ENCODE assay signal across 18 cellular contexts in genomic region chr22:17789379-17790200, GRCh38. TPM values are rescaled to one million over a fixed set of nuclear protein-coding genes. Genes with fewer than 3 reads are reported as not detected.
DNase-seq lines count a peak whose midpoint lies in the region; ATAC-seq lines count a peak whose summit lies in the region.
"Had no signal": no experiment of that assay in that cellular context is flagged by ENCODE, and none has a peak within 500 bp of the region (broad histone marks: within the 10 kb centered on the region; RNA-seq: fewer than 3 reads in every experiment).

No MANE protein-coding gene starts in this region.

- no peaks in the 10 kb centered on the region for H3K4me1 Mint-ChIP-seq in activated CD4-positive, alpha-beta memory T cell treated with anti-CD3 and anti-CD28 coated beads, Interleukin-2, amount 10 ng/mL, durations not matched to agents 7 days and 5 days
- H3K4me1 Mint-ChIP-seq: CD4-positive, CD25-positive, alpha-beta regulatory T cell had no signal

- H3K9me3 Mint-ChIP-seq in activated CD4-positive, alpha-beta memory T cell treated with anti-CD3 and anti-CD28 coated beads, Interleukin-2, amount 10 ng/mL, durations not matched to agents 7 days and 5 days = no peaks in the 10 kb centered on the region
- H3K9me3 Mint-ChIP-seq: CD4-positive, CD25-positive, alpha-beta regulatory T cell had no signal

- H3K27ac ChIP-seq in angular gyrus (ENCODE audit: low read depth, low read length) (peak overlapping the region; percentile 70), temporal lobe (ENCODE audit: low read depth, low read length) (peak overlapping the region; percentile 68)

- DNase-seq in NCI-H524 treated with DMSO at 0.1 percent for 48 hours (lab: John Stamatoyannopoulos, UW) = peak; percentile 21
- peak; percentile 40 for DNase-seq in globus pallidus (ENCODE audit: low spot score)
- no peak for DNase-seq in activated CD4-positive, alpha-beta memory T cell treated with anti-CD3 and anti-CD28 coated beads, Interleukin-2, amount 10 ng/mL, durations not matched to agents 7 days and 5 days
- no peak for DNase-seq in NCI-H2196 treated with DMSO at 0.1 percent for 48 hours (lab: John Stamatoyannopoulos, UW; ENCODE audit: unreplicated experiment)
- DNase-seq: CD4-positive, CD25-positive, alpha-beta regulatory T cell; DND-41; Kasumi-1; NCI-H1417; NCI-H1694 treated with DMSO at 0.1 percent for 48 hours; NCI-H2081 treated with DMSO at 0.1 percent for 48 hours; NCI-H2171 treated with DMSO at 0.1 percent for 48 hours; NCI-H446; NCI-H526 treated with DMSO at 0.1 percent for 48 hours; RPMI8226 had no signal

- no peak overlapping the region for H3K27ac Mint-ChIP-seq in activated CD4-positive, alpha-beta memory T cell treated with anti-CD3 and anti-CD28 coated beads, Interleukin-2, amount 10 ng/mL, durations not matched to agents 7 days and 5 days

- H3K36me3 Mint-ChIP-seq in activated CD4-positive, alpha-beta memory T cell treated with anti-CD3 and anti-CD28 coated beads, Interleukin-2, amount 10 ng/mL, durations not matched to agents 7 days and 5 days (ENCODE audit: low read depth) = no peaks in the 10 kb centered on the region

- H3K27me3 Mint-ChIP-seq in activated CD4-positive, alpha-beta memory T cell treated with anti-CD3 and anti-CD28 coated beads, Interleukin-2, amount 10 ng/mL, durations not matched to agents 7 days and 5 days = no peaks in the 10 kb centered on the region
- H3K27me3 Mint-ChIP-seq: CD4-positive, CD25-positive, alpha-beta regulatory T cell had no signal

- POLR2A ChIA-PET in activated CD4-positive, alpha-beta memory T cell treated with anti-CD3 and anti-CD28 coated beads, Interleukin-2, amount 10 ng/mL, durations not matched to agents 7 days and 5 days (lab: Charles Lee) = no interaction called here

- ATAC-seq in GM21825 (IDR thresholded peaks at IDR 0.05; ENCODE audit: unreplicated experiment) = no peak
- ATAC-seq: SK-N-SH treated with all-trans-retinoic acid at 6 μM for 48 hours had no signal

- CTCF ChIA-PET in activated CD4-positive, alpha-beta memory T cell treated with anti-CD3 and anti-CD28 coated beads, Interleukin-2, amount 10 ng/mL, durations not matched to agents 7 days and 5 days (lab: Charles Lee) = interaction anchor here (6.6 kb wide), 1 partner anchor 47 kb away, joined by 98 read pairs; no protein-coding TSS in a partner anchor

- H3K4me3 Mint-ChIP-seq in activated CD4-positive, alpha-beta memory T cell treated with anti-CD3 and anti-CD28 coated beads, Interleukin-2, amount 10 ng/mL, durations not matched to agents 7 days and 5 days = no peak overlapping the region
- H3K4me3 Mint-ChIP-seq: CD4-positive, CD25-positive, alpha-beta regulatory T cell had no signal

RNA-seq across cellular contexts. Expression of gene BID, which starts 15.3 kb away (rescaled TPM):
- 39.8 TPM for total RNA-seq in temporal lobe
- 10 to 100 TPM; 21.4 to 25.7 TPM for total RNA-seq in activated CD4-positive, alpha-beta memory T cell treated with anti-CD3 and anti-CD28 coated beads, Interleukin-2, amount 10 ng/mL, durations not matched to agents 7 days and 5 days

Comparison
In these comparisons a context has a peak if more than half of its experiments do, and no peak if none do; other contexts are left out.
1. DNase-seq: peak in NCI-H524 treated with DMSO at 0.1 percent for 48 hours (single experiment) and globus pallidus (single experiment); none in activated CD4-positive, alpha-beta memory T cell treated with anti-CD3 and anti-CD28 coated beads, Interleukin-2, amount 10 ng/mL, durations not matched to agents 7 days and 5 days (single experiment) and NCI-H2196 treated with DMSO at 0.1 percent for 48 hours (single experiment).